Comparison of ENCODE assay signal across 1 cellular context in the genomic region with DNA sequence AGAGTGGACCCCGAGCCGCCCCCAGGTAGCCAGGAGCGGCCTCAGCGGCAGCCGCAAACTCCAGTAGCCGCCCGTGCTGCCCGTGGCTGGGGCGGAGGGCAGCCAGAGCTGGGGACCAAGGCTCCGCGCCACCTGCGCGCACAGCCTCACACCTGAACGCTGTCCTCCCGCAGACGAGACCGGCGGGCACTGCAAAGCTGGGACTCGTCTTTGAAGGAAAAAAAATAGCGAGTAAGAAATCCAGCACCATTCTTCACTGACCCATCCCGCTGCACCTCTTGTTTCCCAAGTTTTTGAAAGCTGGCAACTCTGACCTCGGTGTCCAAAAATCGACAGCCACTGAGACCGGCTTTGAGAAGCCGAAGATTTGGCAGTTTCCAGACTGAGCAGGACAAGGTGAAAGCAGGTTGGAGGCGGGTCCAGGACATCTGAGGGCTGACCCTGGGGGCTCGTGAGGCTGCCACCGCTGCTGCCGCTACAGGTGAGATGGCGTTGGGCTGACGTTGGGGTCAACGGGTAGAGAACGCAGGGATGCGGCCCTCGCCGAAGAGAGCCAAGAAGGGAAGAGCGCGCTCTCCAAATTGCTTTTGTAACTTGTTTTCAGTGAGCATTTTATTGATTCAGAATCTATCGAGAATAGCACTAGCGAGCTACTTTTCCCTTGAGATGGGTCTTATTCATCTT.
TF ChIP-seq lines count a peak whose summit lies in the region.

No MANE protein-coding gene starts in this region.

TF ChIP-seq in K562, 482 proteins besides CTCF, POLR2A, EP300 and RAD21 (continued from another document):
- TF ChIP-seq E2F6 (IDR thresholded peaks at IDR 0.05; ENCODE audit: borderline replicate concordance in 1 of 2, extremely low read depth in 1 of 2, insufficient read depth in 1 of 2, insufficient read length in 1 of 2, low read depth in 1 of 2, low read length in 1 of 2, poor library complexity in 1 of 2, severe bottlenecking in 1 of 2) = no peak
